26 cellular contexts compared by ENCODE assay signal in genomic region chr7:128171342-128171918, GRCh38.
"Had no signal": no experiment of that assay in that cellular context is flagged by ENCODE, and none has a peak within 500 bp of the region (broad histone marks: within the 10 kb centered on the region; RNA-seq: fewer than 3 reads in every experiment).

No MANE protein-coding gene starts in this region.

- DNase-seq: activated CD4-positive, alpha-beta memory T cell treated with anti-CD3 and anti-CD28 coated beads, Interleukin-2, amount 10 ng/mL, durations not matched to agents 7 days and 5 days; activated CD4-positive, alpha-beta T cell treated with anti-CD3 and anti-CD28 coated beads for 1 hour; activated CD4-positive, alpha-beta T cell treated with anti-CD3 and anti-CD28 coated beads for 4 hours; activated CD4-positive, alpha-beta T cell treated with anti-CD3 and anti-CD28 coated beads, Interleukin-2, amount 10 ng/mL, durations not matched to agents 7 days and 5 days; activated CD4-positive, alpha-beta T cell treated with anti-CD3 and anti-CD28 coated beads, Interleukin-2, amount 50 U/mL, for 4 hours; activated CD4-positive, CD25-positive, alpha-beta regulatory T cell; activated gamma-delta T cell treated with Interleukin-2 at 50 U/mL for 16 hours; activated naive CD4-positive, alpha-beta T cell treated with anti-CD3 and anti-CD28 coated beads, Interleukin-2, amount 50 U/mL, for 16 hours; activated naive CD4-positive, alpha-beta T cell treated with Interleukin-2 at 50 U/mL for 16 hours; activated T-cell treated with anti-CD3 and anti-CD28 coated beads, Interleukin-2, amount 50 U/mL, for 1 hour; activated T-cell treated with anti-CD3 and anti-CD28 coated beads, Interleukin-2, amount 50 U/mL, for 48 hours; amniotic stem cell; anterior cingulate cortex; brain microvascular endothelial cell; cortex of kidney; effector CD8-positive, alpha-beta T cell; erythroblast; foreskin keratinocyte; gastrocnemius medialis; glutamatergic neuron; heart left ventricle; T-helper 2 cell had no signal

- H3K27ac ChIP-seq: brain microvascular endothelial cell, esophagus muscularis mucosa, foreskin keratinocyte, gastrocnemius medialis, heart left ventricle had no signal

- H3K4me3 ChIP-seq: esophagus muscularis mucosa, gastrocnemius medialis, heart left ventricle had no signal

- FAIRE-seq: astrocyte, bronchial epithelial cell, colon had no signal

- H3K36me3 ChIP-seq: brain microvascular endothelial cell, esophagus muscularis mucosa, gastrocnemius medialis, heart left ventricle had no signal

- H3K9me3 ChIP-seq: esophagus muscularis mucosa, gastrocnemius medialis, heart left ventricle had no signal

- H3K4me1 ChIP-seq: foreskin keratinocyte had no signal
